ENCODE assay signal across 8 cellular contexts in genomic region chr10:51699145-51699474, GRCh38. TPM values are rescaled to one million over a fixed set of nuclear protein-coding genes. Genes with fewer than 3 reads are reported as not detected.
DNase-seq lines count a peak whose midpoint lies in the region; ATAC-seq and TF ChIP-seq lines count a peak whose summit lies in the region.

No MANE protein-coding gene starts in this region.

- H3K4me1 Mint-ChIP-seq in activated CD4-positive, alpha-beta T cell treated with anti-CD3 and anti-CD28 coated beads for 36 hours = peaks cover 51% of the 10 kb centered on the region
- peaks cover 33% of the 10 kb centered on the region for H3K4me1 Mint-ChIP-seq in glutamatergic neuron (ENCODE audit: low read depth, unreplicated experiment)

- H3K9me3 Mint-ChIP-seq in activated CD4-positive, alpha-beta T cell treated with anti-CD3 and anti-CD28 coated beads for 36 hours (ENCODE audit: low read depth) = no peaks in the 10 kb centered on the region
- H3K9me3 Mint-ChIP-seq in glutamatergic neuron (ENCODE audit: unreplicated experiment) = peaks cover 13% of the 10 kb centered on the region

- intact Hi-C loops in activated CD4-positive, alpha-beta T cell treated with anti-CD3 and anti-CD28 coated beads for 36 hours (cut with DNase I, micrococcal nuclease) = loop anchor here (1.0 to 5.0 kb wide), 4 partner anchors 178 to 1075 kb away; partner anchors contain the start of gene ASAH2B (in 1 of the 2)

- H3K27ac ChIP-seq in VCaP (peak overlapping the region; percentile 81), rectal smooth muscle tissue (ENCODE audit: low read depth, low read length) (peak overlapping the region; percentile 92)

- H3K4me3 Mint-ChIP-seq in activated CD4-positive, alpha-beta T cell treated with anti-CD3 and anti-CD28 coated beads for 36 hours = peak overlapping the region; percentile 96
- H3K4me3 Mint-ChIP-seq in glutamatergic neuron (ENCODE audit: unreplicated experiment) = peak overlapping the region; percentile 99

- no peak for DNase-seq in activated CD4-positive, alpha-beta T cell treated with anti-CD3 and anti-CD28 coated beads for 36 hours
- DNase-seq in activated CD4-positive, alpha-beta T cell treated with anti-CD3 and anti-CD28 coated beads, Interleukin-2, amount 50 U/mL, for 1 hour = no peak
- DNase-seq in glutamatergic neuron (peak; percentile 49), NCI-H1105 treated with DMSO at 0.1 percent for 48 hours (lab: John Stamatoyannopoulos, UW) (no peak), HCEC 1CT (no peak)

- TF ChIP-seq CTCF in VCaP (conservative IDR thresholded peaks at IDR 0.05) (no peak), glutamatergic neuron (IDR thresholded peaks at IDR 0.05; ENCODE audit: partially characterized antibody, unreplicated experiment) (no peak)

- peak overlapping the region; percentile 100 for H3K27ac Mint-ChIP-seq in activated CD4-positive, alpha-beta T cell treated with anti-CD3 and anti-CD28 coated beads for 36 hours
- peak overlapping the region; percentile 100 for H3K27ac Mint-ChIP-seq in glutamatergic neuron (ENCODE audit: unreplicated experiment)

- H3K27me3 ChIP-seq in rectal smooth muscle tissue (ENCODE audit: control insufficient read depth, insufficient read depth, low read length) = no peaks in the 10 kb centered on the region

- H3K36me3 Mint-ChIP-seq in activated CD4-positive, alpha-beta T cell treated with anti-CD3 and anti-CD28 coated beads for 36 hours (ENCODE audit: low read depth) = peaks cover 42% of the 10 kb centered on the region
- H3K36me3 Mint-ChIP-seq in glutamatergic neuron (ENCODE audit: unreplicated experiment) = no peaks in the 10 kb centered on the region

- H3K27me3 Mint-ChIP-seq in activated CD4-positive, alpha-beta T cell treated with anti-CD3 and anti-CD28 coated beads for 36 hours = no peaks in the 10 kb centered on the region
- H3K27me3 Mint-ChIP-seq in glutamatergic neuron (ENCODE audit: unreplicated experiment) = peaks cover 5% of the 10 kb centered on the region

- CTCF ChIA-PET in activated CD4-positive, alpha-beta T cell treated with anti-CD3 and anti-CD28 coated beads for 36 hours (lab: Charles Lee) = no interaction called here

- peaks cover 12% of the 10 kb centered on the region for H3K4me1 ChIP-seq in rectal smooth muscle tissue (ENCODE audit: control insufficient read depth, insufficient read depth, low read length)

- ATAC-seq in activated CD4-positive, alpha-beta T cell treated with anti-CD3 and anti-CD28 coated beads for 36 hours = peak; percentile 30
- peak; percentile 19 for ATAC-seq in HG03060 (IDR thresholded peaks at IDR 0.05; ENCODE audit: low read depth, unreplicated experiment)

- H3K9ac ChIP-seq in rectal smooth muscle tissue (ENCODE audit: low read length) = peak overlapping the region; percentile 63

- POLR2A ChIA-PET in activated CD4-positive, alpha-beta T cell treated with anti-CD3 and anti-CD28 coated beads for 36 hours (lab: Charles Lee) = no interaction called here

- H3K4me3 ChIP-seq in rectal smooth muscle tissue (ENCODE audit: low read length) = peak overlapping the region; percentile 91

- H3K36me3 ChIP-seq in rectal smooth muscle tissue (ENCODE audit: control insufficient read depth, insufficient read depth, low read length) = no peaks in the 10 kb centered on the region

RNA-seq across cellular contexts. Expression of gene CSTF2T, which starts 0.3 kb away (rescaled TPM):
- 10 to 100 TPM; 24.5 to 27.6 TPM for total RNA-seq in activated CD4-positive, alpha-beta T cell treated with anti-CD3 and anti-CD28 coated beads for 36 hours
- 22.7 TPM for total RNA-seq in glutamatergic neuron (ENCODE audit: unreplicated experiment)
